Comparison of ENCODE assay signal across 8 cellular contexts in genomic region chr12:122023339-122024131, GRCh38. TPM values are rescaled to one million over a fixed set of nuclear protein-coding genes. Genes with fewer than 3 reads are reported as not detected.
DNase-seq lines count a peak whose midpoint lies in the region; ATAC-seq and TF ChIP-seq lines count a peak whose summit lies in the region.

No MANE protein-coding gene starts in this region.

- intact Hi-C loops in CD4-positive, alpha-beta memory T cell (cut with micrococcal nuclease): loop anchor here (5.0 kb wide), 1 partner anchor 106 kb away; the partner anchor contains the start of gene CFAP251
- intact Hi-C loops in sciatic nerve (cut with DNase I): no loop called here

- peak overlapping the region in 1 of 2 donors; percentile 47 for H3K4me3 ChIP-seq in CD4-positive, alpha-beta memory T cell (ENCODE audit: low read length in 2 of 2)
- H3K4me3 ChIP-seq in HAP-1 (peak overlapping the region; percentile 46), OCI-LY3 (ENCODE audit: low read length) (peak overlapping the region; percentile 81)

- H3K4me1 ChIP-seq in CD4-positive, alpha-beta memory T cell (ENCODE audit: insufficient read depth, low read length): peaks cover 14% of the 10 kb centered on the region
- H3K4me1 ChIP-seq in HAP-1: peaks cover 16% of the 10 kb centered on the region
- peaks cover 52% of the 10 kb centered on the region for H3K4me1 ChIP-seq in OCI-LY3 (ENCODE audit: low read length)

- H4K20me1 ChIP-seq in OCI-LY3 (ENCODE audit: insufficient read depth, low read length): peaks cover 19% of the 10 kb centered on the region

- CTCF ChIA-PET in CD4-positive, alpha-beta memory T cell (lab: Charles Lee; ENCODE audit: partially characterized antibody): interaction anchor here (1.3 kb wide), 1 partner anchor 31 kb away, joined by 3 read pairs; no protein-coding TSS in a partner anchor

- no peaks in the 10 kb centered on the region for H3K36me3 Mint-ChIP-seq in CD4-positive, alpha-beta memory T cell

- peak overlapping the region; percentile 98 for H3K4me2 ChIP-seq in OCI-LY3 (ENCODE audit: low read length)

- TF ChIP-seq CTCF in OCI-LY3 (IDR thresholded peaks at IDR 0.05; ENCODE audit: low read depth, low read length): no peak

- H3K27me3 ChIP-seq in CD4-positive, alpha-beta memory T cell (ENCODE audit: insufficient read depth, low read length): no peaks in the 10 kb centered on the region
- H3K27me3 ChIP-seq in HAP-1 (ENCODE audit: low read depth) (no peaks in the 10 kb centered on the region), OCI-LY3 (ENCODE audit: low read depth, low read length) (no peaks in the 10 kb centered on the region)

- H2AFZ ChIP-seq in OCI-LY3 (ENCODE audit: low read depth, low read length): no peak overlapping the region

- peaks cover 0 to 7% (median 2%) of the 10 kb centered on the region in 8 donors for H3K9me3 Mint-ChIP-seq in CD4-positive, alpha-beta memory T cell

- POLR2A ChIA-PET in CD4-positive, alpha-beta memory T cell (lab: Charles Lee; ENCODE audit: partially characterized antibody): interaction anchor here (1.0 to 1.4 kb wide), 2 partner anchors 17 kb away, joined by 3 read pairs; no protein-coding TSS in a partner anchor

- H3K4me1 Mint-ChIP-seq in CD4-positive, alpha-beta memory T cell: peaks cover 5 to 14% (median 6%) of the 10 kb centered on the region in 4 donors

- H3K27ac Mint-ChIP-seq in CD4-positive, alpha-beta memory T cell: peak overlapping the region in 3 of 7 donors; percentile 2 to 62 (median 13)

- no peak overlapping the region for H3K27ac ChIP-seq in CD4-positive, alpha-beta memory T cell (ENCODE audit: low read depth, low read length)
- H3K27ac ChIP-seq in OCI-LY3 (ENCODE audit: low read length): peak overlapping the region; percentile 92

- peak; percentile 85 for ATAC-seq in sciatic nerve
- ATAC-seq in GM21786 (IDR thresholded peaks at IDR 0.05; ENCODE audit: unreplicated experiment): no peak
- no peak for ATAC-seq in HG03039 (IDR thresholded peaks at IDR 0.05; ENCODE audit: unreplicated experiment)

- in situ Hi-C loops in HAP-1 (cut with MboI; ENCODE audit: low sequenced_read_pairs): no loop called here

- H3K27me3 Mint-ChIP-seq in CD4-positive, alpha-beta memory T cell: peaks cover 5 to 7% of the 10 kb centered on the region in 2 donors

- H3K9ac ChIP-seq in OCI-LY3 (ENCODE audit: low read length): peak overlapping the region; percentile 93

- no peaks in the 10 kb centered on the region for H3K36me3 ChIP-seq in CD4-positive, alpha-beta memory T cell (ENCODE audit: insufficient read depth, low read length)
- H3K36me3 ChIP-seq in HAP-1 (replicated peaks) (no peaks in the 10 kb centered on the region), OCI-LY3 (replicated peaks; ENCODE audit: low read depth, low read length) (peaks cover 13% of the 10 kb centered on the region)

- DNase-seq in CD4-positive, alpha-beta memory T cell: no peak
- peak; percentile 34 to 63 for DNase-seq in HAP-1 (ENCODE audit: low spot score in 2 of 2)
- peak; percentile 59 for DNase-seq in cerebellar cortex (ENCODE audit: low spot score)
- DNase-seq in iPS-NIHi11 (ENCODE audit: low spot score): peak; percentile 64
- peak; percentile 79 for DNase-seq in sciatic nerve (ENCODE audit: low spot score)

- H3K79me2 ChIP-seq in OCI-LY3 (ENCODE audit: low read length): peaks cover 78% of the 10 kb centered on the region

- H3K4me3 Mint-ChIP-seq in CD4-positive, alpha-beta memory T cell: peak overlapping the region; percentile 74 to 84 (median 82)

- H3K9me3 ChIP-seq in CD4-positive, alpha-beta memory T cell (ENCODE audit: control insufficient read depth in 1 of 2, low read length in 2 of 2): no peaks in the 10 kb centered on the region
- no peaks in the 10 kb centered on the region for H3K9me3 ChIP-seq in HAP-1
- peaks cover 11% of the 10 kb centered on the region; the same call in 1 of the 2 replicates for H3K9me3 ChIP-seq in OCI-LY3 (ENCODE audit: insufficient read depth, low read length)

RNA-seq across cellular contexts. Expression of gene BCL7A, which starts 1.9 kb away (rescaled TPM):
- total RNA-seq in CD4-positive, alpha-beta memory T cell: 1 to 10 TPM; 3.0 to 3.7 TPM
- 1 to 10 TPM; 1.5 to 2.5 TPM for polyA plus RNA-seq in CD4-positive, alpha-beta memory T cell
- total RNA-seq in sciatic nerve: 5.8 TPM

RNA-seq across cellular contexts. Expression of gene MLXIP, which starts 55.0 kb away (rescaled TPM):
- total RNA-seq in CD4-positive, alpha-beta memory T cell: 10 to 100 TPM; 79.5 to 88.1 TPM
- polyA plus RNA-seq in CD4-positive, alpha-beta memory T cell: 10 to 100 TPM in 1 of 2 donors, 1 to 10 TPM in 1; 2.7 to 23.8 TPM
- total RNA-seq in sciatic nerve: 44.2 TPM

Comparison
In these comparisons a context has a peak if more than half of its experiments do, and no peak if none do; other contexts are left out.
1. DNase-seq: peak in HAP-1 (2 of 2), cerebellar cortex (single experiment), iPS-NIHi11 (single experiment) and sciatic nerve (single experiment); none in CD4-positive, alpha-beta memory T cell (0 of 5).